ENCODE assay signal across 17 cellular contexts in the genomic region with DNA sequence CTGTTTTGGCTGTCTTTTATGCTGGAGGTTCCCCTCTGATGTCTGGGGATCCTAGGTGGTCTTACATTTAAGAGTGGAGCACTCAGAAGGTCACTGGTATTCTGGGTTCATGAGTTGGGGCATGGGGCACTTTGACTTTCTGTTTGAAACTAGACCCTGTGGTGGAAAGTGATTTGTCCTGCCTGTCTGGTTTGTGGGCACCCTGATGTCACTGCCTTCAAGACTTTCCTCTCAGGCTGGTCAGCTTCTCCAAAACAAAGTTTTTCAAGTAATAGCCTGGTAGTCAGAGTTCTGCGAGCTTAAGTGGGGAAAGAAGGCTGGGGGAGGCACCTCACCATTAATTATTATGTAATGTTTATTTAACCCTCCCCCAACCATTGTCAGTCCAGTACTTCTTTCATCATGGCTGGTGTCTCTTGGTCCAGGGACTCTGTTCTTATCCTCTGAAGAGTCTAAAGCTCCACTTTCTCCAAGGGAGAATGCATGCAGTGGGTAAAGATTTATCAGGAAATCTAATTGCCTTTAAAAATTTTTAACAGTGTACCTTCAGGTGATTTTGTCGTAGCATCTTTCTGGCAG. TPM values are rescaled to one million over a fixed set of nuclear protein-coding genes. Genes with fewer than 3 reads are reported as not detected.
A peak's percentile ranks its signal among the peaks of the same experiment; 100 is the strongest.
DNase-seq lines count a peak whose midpoint lies in the region; ATAC-seq lines count a peak whose summit lies in the region.
"Had no signal": no experiment of that assay in that cellular context is flagged by ENCODE, and none has a peak within 500 bp of the region (broad histone marks: within the 10 kb centered on the region; RNA-seq: fewer than 3 reads in every experiment).

No MANE protein-coding gene starts in this region.

- H3K4me1 Mint-ChIP-seq in activated CD4-positive, alpha-beta T cell treated with anti-CD3 and anti-CD28 coated beads, Interleukin-2, amount 10 ng/mL, durations not matched to agents 24 days and 14 days, result peaks cover 29% of the 10 kb centered on the region
- peaks cover 27% of the 10 kb centered on the region for H3K4me1 Mint-ChIP-seq in T-helper 17 cell

- no peaks in the 10 kb centered on the region for H3K9me3 ChIP-seq in T-helper 17 cell (ENCODE audit: control insufficient read depth, low read length, poor library complexity, severe bottlenecking)

- intact Hi-C loops in activated CD4-positive, alpha-beta T cell treated with anti-CD3 and anti-CD28 coated beads, Interleukin-2, amount 10 ng/mL, durations not matched to agents 24 days and 14 days (cut with micrococcal nuclease), result loop anchor here (2.0 kb wide), 1 partner anchor 35 kb away; a partner anchor contains a TSS

- H3K4me3 Mint-ChIP-seq in activated CD4-positive, alpha-beta T cell treated with anti-CD3 and anti-CD28 coated beads, Interleukin-2, amount 10 ng/mL, durations not matched to agents 24 days and 14 days, result no peak overlapping the region
- H3K4me3 Mint-ChIP-seq in T-helper 17 cell, result no peak overlapping the region
- H3K4me3 Mint-ChIP-seq: CD8-positive, alpha-beta T cell had no signal

- ATAC-seq in T-helper 17 cell (no peak), left lobe of liver (peak; percentile 67)
- peak; percentile 11 for ATAC-seq in stimulated activated naive CD8-positive, alpha-beta T cell treated with anti-CD3 and anti-CD28 coated beads, Interleukin-15, Interleukin-2, amounts not matched to agents 100 U/mL and 50 U/mL, for 24 hours
- ATAC-seq: CD8-positive, alpha-beta T cell; Panc1 had no signal

- DNase-seq in activated CD4-positive, alpha-beta T cell treated with anti-CD3 and anti-CD28 coated beads, Interleukin-2, amount 10 ng/mL, durations not matched to agents 24 days and 14 days, result no peak
- DNase-seq in activated CD4-positive, alpha-beta T cell treated with anti-CD3 and anti-CD28 coated beads for 48 hours, result no peak
- no peak for DNase-seq in T-helper 17 cell
- no peak for DNase-seq in left lobe of liver (ENCODE audit: low spot score)
- DNase-seq in stimulated activated naive CD8-positive, alpha-beta T cell treated with anti-CD3 and anti-CD28 coated beads, Interleukin-15, Interleukin-2, amounts not matched to agents 100 U/mL and 50 U/mL, for 24 hours, result no peak
- no peak for DNase-seq in T1000 (lab: John Stamatoyannopoulos, UW)
- no peak for DNase-seq in DMS153 (lab: John Stamatoyannopoulos, UW)
- DNase-seq in activated gamma-delta T cell treated with Interleukin-2 at 50 U/mL for 16 hours, result no peak
- DNase-seq: CD8-positive, alpha-beta T cell; DND-41; Karpas-422; MM.1S; NCI-H1092 treated with DMSO at 0.1 percent for 48 hours; NCI-H1694; NCI-H226; NCI-H524 treated with DMSO at 0.1 percent for 48 hours had no signal

- H3K36me3 Mint-ChIP-seq in activated CD4-positive, alpha-beta T cell treated with anti-CD3 and anti-CD28 coated beads, Interleukin-2, amount 10 ng/mL, durations not matched to agents 24 days and 14 days (ENCODE audit: low read depth), result peaks cover 66% of the 10 kb centered on the region
- peaks cover 24% of the 10 kb centered on the region for H3K36me3 Mint-ChIP-seq in T-helper 17 cell (ENCODE audit: low read depth)

- H3K27me3 Mint-ChIP-seq in activated CD4-positive, alpha-beta T cell treated with anti-CD3 and anti-CD28 coated beads, Interleukin-2, amount 10 ng/mL, durations not matched to agents 24 days and 14 days, result no peaks in the 10 kb centered on the region
- no peaks in the 10 kb centered on the region for H3K27me3 Mint-ChIP-seq in T-helper 17 cell

- H3K27ac Mint-ChIP-seq in activated CD4-positive, alpha-beta T cell treated with anti-CD3 and anti-CD28 coated beads, Interleukin-2, amount 10 ng/mL, durations not matched to agents 24 days and 14 days, result peak overlapping the region; percentile 34
- peak overlapping the region; percentile 54 for H3K27ac Mint-ChIP-seq in T-helper 17 cell
- H3K27ac Mint-ChIP-seq: CD8-positive, alpha-beta T cell had no signal

- H3K9me3 Mint-ChIP-seq in activated CD4-positive, alpha-beta T cell treated with anti-CD3 and anti-CD28 coated beads, Interleukin-2, amount 10 ng/mL, durations not matched to agents 24 days and 14 days, result no peaks in the 10 kb centered on the region
- H3K9me3 Mint-ChIP-seq: CD8-positive, alpha-beta T cell had no signal

RNA-seq across cellular contexts. Expression of a gene that starts 35.3 kb away (rescaled TPM):
- total RNA-seq in activated CD4-positive, alpha-beta T cell treated with anti-CD3 and anti-CD28 coated beads, Interleukin-2, amount 10 ng/mL, durations not matched to agents 24 days and 14 days, result 59.2 and 64.7 TPM in 2 replicates
- total RNA-seq in T-helper 17 cell, result 10 to 100 TPM; 34.5 to 41.7 TPM
- total RNA-seq in left lobe of liver, result 39.1 TPM

RNA-seq across cellular contexts. Expression of a gene that starts 43.4 kb away (rescaled TPM):
- 0.05 and 0.21 TPM in 2 replicates for total RNA-seq in activated CD4-positive, alpha-beta T cell treated with anti-CD3 and anti-CD28 coated beads, Interleukin-2, amount 10 ng/mL, durations not matched to agents 24 days and 14 days
- total RNA-seq in T-helper 17 cell, result not detected
- total RNA-seq in left lobe of liver, result 12.6 TPM
- total RNA-seq: CD8-positive, alpha-beta T cell had no signal

Comparison
In these comparisons a context has a peak if more than half of its experiments do, and no peak if none do; other contexts are left out.
1. RNA of a gene that starts 43.4 kb away (total RNA-seq): 12.6 TPM in left lobe of liver (single experiment); not detected in T-helper 17 cell and 0.05 to 0.21 TPM in activated CD4-positive, alpha-beta T cell treated with anti-CD3 and anti-CD28 coated beads, Interleukin-2, amount 10 ng/mL, durations not matched to agents 24 days and 14 days; every median in the first group is over 10 times any median in the second.